9 cellular contexts compared by ENCODE assay signal in genomic region chr14:83287300-83287699, GRCh38.
"Had no signal": no experiment of that assay in that cellular context is flagged by ENCODE, and none has a peak within 500 bp of the region (broad histone marks: within the 10 kb centered on the region; RNA-seq: fewer than 3 reads in every experiment).

No MANE protein-coding gene starts in this region.

- H3K27ac Mint-ChIP-seq: IgD-negative memory B cell had no signal

- ATAC-seq: HepG2 had no signal

- H3K36me3 Mint-ChIP-seq: IgD-negative memory B cell had no signal

- H3K4me1 Mint-ChIP-seq: IgD-negative memory B cell had no signal

- H3K4me3 ChIP-seq: GM23248 had no signal

- DNase-seq: GM23248, GOT3, H7, HCEC 1CT, KBM-7 had no signal

- H3K27me3 Mint-ChIP-seq: IgD-negative memory B cell had no signal

- H2AFZ ChIP-seq: GM23248 had no signal

- H3K4me3 Mint-ChIP-seq: IgD-negative memory B cell had no signal

- H3K27ac ChIP-seq: GM23248, HL-60, KMS-11 had no signal

- H3K4me2 ChIP-seq: KMS-11 had no signal

- H3K9ac ChIP-seq: GM23248, KMS-11 had no signal
